8 cellular contexts compared by ENCODE assay signal in genomic region chr19:45340232-45340898, GRCh38. TPM values are rescaled to one million over a fixed set of nuclear protein-coding genes. Genes with fewer than 3 reads are reported as not detected.
DNase-seq lines count a peak whose midpoint lies in the region; ATAC-seq and TF ChIP-seq lines count a peak whose summit lies in the region.

TSS of gene KLC3 (plus strand) at chr19:45340750. CDS start at chr19:45345542, 4,792 bp downstream.

- peaks cover 0 to 3% of the 10 kb centered on the region in 2 donors for H3K36me3 Mint-ChIP-seq in CD14-positive monocyte

- H3K36me3 ChIP-seq in iPS-15b (ENCODE audit: control insufficient read depth, insufficient read depth, low read length), result no peaks in the 10 kb centered on the region

- peaks cover 17% of the 10 kb centered on the region for H3K27me3 ChIP-seq in iPS-15b (ENCODE audit: control insufficient read depth, insufficient read depth, low read length)

- H3K9me3 ChIP-seq in iPS-15b (ENCODE audit: control insufficient read depth, insufficient read depth, low read length), result no peaks in the 10 kb centered on the region

- TF ChIP-seq CTCF in CD14-positive monocyte (IDR thresholded peaks at IDR 0.05), result no peak

- H3K9ac ChIP-seq in iPS-15b (ENCODE audit: low read depth, low read length), result no peak within 1 kb of the TSS

- ATAC-seq in HG03139 (IDR thresholded peaks at IDR 0.05; ENCODE audit: unreplicated experiment), result no peak

- peak within 1 kb of the TSS in 1 of 7 donors; percentile 61 for H3K27ac Mint-ChIP-seq in CD14-positive monocyte

- H3K4me3 ChIP-seq in iPS-15b (ENCODE audit: low read depth, low read length), result peak within 1 kb of the TSS; percentile 61

- peaks cover 16 to 24% (median 16%) of the 10 kb centered on the region in 3 donors for H3K27me3 Mint-ChIP-seq in CD14-positive monocyte (ENCODE audit: low read depth in 3 of 3)

- DNase-seq in COR-L47 (lab: John Stamatoyannopoulos, UW), result peak; percentile 18
- DNase-seq in NCI-H2171 treated with DMSO at 0.1 percent for 48 hours (lab: John Stamatoyannopoulos, UW), result peak; percentile 55
- DNase-seq in activated T-helper 1 cell treated with Interleukin-2 at 50 U/mL for 16 hours (ENCODE audit: low read depth), result peak; percentile 7
- DNase-seq in stimulated activated CD8-positive, alpha-beta memory T cell treated with anti-CD3 and anti-CD28 coated beads, Interleukin-15, amount 100 ng/mL, for 48 hours (ENCODE audit: low read depth in 2 of 2), result peak; percentile 14 to 19
- no peak for DNase-seq in COLO829 (ENCODE audit: low spot score)
- DNase-seq in CD14-positive monocyte (ENCODE audit: low spot score), result no peak

- no peaks in the 10 kb centered on the region for H3K4me1 ChIP-seq in iPS-15b (ENCODE audit: control insufficient read depth, insufficient read depth, low read length)

- peaks cover 0 to 4% (median 0%) of the 10 kb centered on the region in 7 donors for H3K9me3 Mint-ChIP-seq in CD14-positive monocyte

- H3K4me3 Mint-ChIP-seq in CD14-positive monocyte, result peak within 1 kb of the TSS in 1 of 2 donors; percentile 80

- peaks cover 4% of the 10 kb centered on the region for H3K4me1 Mint-ChIP-seq in CD14-positive monocyte

- intact Hi-C loops in CD14-positive monocyte (cut with micrococcal nuclease), result loop anchor here in 1 of 2 donors (10.0 kb wide), 1 partner anchor 196 kb away; no protein-coding TSS in a partner anchor

RNA-seq across cellular contexts. Expression of gene KLC3, which starts in this region (rescaled TPM):
- not detected for polyA plus RNA-seq in CD14-positive monocyte

Comparison
In these comparisons a context has a peak if more than half of its experiments do, and no peak if none do; other contexts are left out.
1. DNase-seq: peak in COR-L47 (single experiment), NCI-H2171 treated with DMSO at 0.1 percent for 48 hours (single experiment), activated T-helper 1 cell treated with Interleukin-2 at 50 U/mL for 16 hours (single experiment) and stimulated activated CD8-positive, alpha-beta memory T cell treated with anti-CD3 and anti-CD28 coated beads, Interleukin-15, amount 100 ng/mL, for 48 hours (2 of 2); none in COLO829 (single experiment) and CD14-positive monocyte (single experiment).